In the genomic region with DNA sequence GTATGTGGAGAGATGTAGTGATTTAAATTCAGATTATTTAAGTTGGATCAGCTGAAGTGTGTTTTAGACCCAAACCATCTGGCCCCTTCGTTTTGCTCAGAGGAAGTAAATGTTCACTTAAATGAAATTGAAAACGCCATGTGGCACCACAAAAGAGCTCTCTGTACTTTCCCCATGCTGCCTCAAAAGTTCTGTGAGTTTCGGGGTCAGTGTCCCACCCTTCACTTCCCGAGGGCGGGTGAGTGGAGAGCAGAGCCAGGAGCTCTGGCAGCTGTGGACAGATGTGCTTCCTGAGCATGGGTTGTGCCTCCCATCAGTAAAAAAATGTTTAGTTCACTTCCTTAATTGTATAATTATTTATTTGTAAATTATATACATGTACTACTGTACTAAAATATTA, we compare ENCODE assay signal across 16 cellular contexts. TPM values are rescaled to one million over a fixed set of nuclear protein-coding genes. Genes with fewer than 3 reads are reported as not detected.
DNase-seq lines count a peak whose midpoint lies in the region; ATAC-seq and TF ChIP-seq lines count a peak whose summit lies in the region.
"Had no signal": no experiment of that assay in that cellular context is flagged by ENCODE, and none has a peak within 500 bp of the region (broad histone marks: within the 10 kb centered on the region; RNA-seq: fewer than 3 reads in every experiment).

No MANE protein-coding gene starts in this region.

- no peaks in the 10 kb centered on the region for H3K4me1 ChIP-seq in MM.1S (ENCODE audit: low read length)

- no peak overlapping the region for H3K4me3 ChIP-seq in MM.1S (ENCODE audit: low read length)

- POLR2A ChIA-PET in activated naive CD8-positive, alpha-beta T cell treated with anti-CD3 and anti-CD28 coated beads, Interleukin-2, amount 10 ng/mL, durations not matched to agents 7 days and 5 days (lab: Charles Lee): interaction anchor here (0.6 kb wide), 1 partner anchor 205 kb away, joined by 3 read pairs; no protein-coding TSS in a partner anchor

- no peak overlapping the region for H3K27ac Mint-ChIP-seq in activated naive CD8-positive, alpha-beta T cell treated with anti-CD3 and anti-CD28 coated beads, Interleukin-2, amount 10 ng/mL, durations not matched to agents 7 days and 5 days
- no peak overlapping the region for H3K27ac Mint-ChIP-seq in activated naive CD8-positive, alpha-beta T cell treated with anti-CD3 and anti-CD28 coated beads, Interleukin-2, amount 50 U/mL, for 24 hours

- no peak overlapping the region for H3K4me2 ChIP-seq in MM.1S (ENCODE audit: low read depth, low read length)
- H3K4me2 ChIP-seq: KMS-11 had no signal

- TF ChIP-seq CTCF in GM13977 (IDR thresholded peaks at IDR 0.05; ENCODE audit: extremely low read depth, insufficient read depth, missing control alignments): no peak
- TF ChIP-seq CTCF in MM.1S (IDR thresholded peaks at IDR 0.05; ENCODE audit: low read length): no peak

- no peak overlapping the region for H3K4me3 Mint-ChIP-seq in activated naive CD8-positive, alpha-beta T cell treated with anti-CD3 and anti-CD28 coated beads, Interleukin-2, amount 10 ng/mL, durations not matched to agents 7 days and 5 days
- no peak overlapping the region for H3K4me3 Mint-ChIP-seq in activated naive CD8-positive, alpha-beta T cell treated with anti-CD3 and anti-CD28 coated beads, Interleukin-2, amount 50 U/mL, for 24 hours

- H3K9me2 ChIP-seq in MM.1S (replicated peaks; ENCODE audit: insufficient read depth, low read length): no peaks in the 10 kb centered on the region

- no peak overlapping the region for H3K9ac ChIP-seq in MM.1S (ENCODE audit: low read length)
- H3K9ac ChIP-seq: KMS-11 had no signal

- no peaks in the 10 kb centered on the region for H3K36me3 ChIP-seq in MM.1S (replicated peaks; ENCODE audit: insufficient read depth, low read length)

- no peak overlapping the region for H3K27ac ChIP-seq in MM.1S (ENCODE audit: low read length)
- H3K27ac ChIP-seq: 22Rv1, C4-2B, HL-60, KMS-11, RWPE1 had no signal

- H3K27me3 Mint-ChIP-seq in activated naive CD8-positive, alpha-beta T cell treated with anti-CD3 and anti-CD28 coated beads, Interleukin-2, amount 10 ng/mL, durations not matched to agents 7 days and 5 days: peaks cover 27% of the 10 kb centered on the region
- peaks cover 24% of the 10 kb centered on the region for H3K27me3 Mint-ChIP-seq in activated naive CD8-positive, alpha-beta T cell treated with anti-CD3 and anti-CD28 coated beads, Interleukin-2, amount 50 U/mL, for 24 hours

- H3K9me3 ChIP-seq in MM.1S (replicated peaks; ENCODE audit: insufficient read depth, low read length): no peaks in the 10 kb centered on the region

- DNase-seq in activated naive CD8-positive, alpha-beta T cell treated with anti-CD3 and anti-CD28 coated beads, Interleukin-2, amount 10 ng/mL, durations not matched to agents 7 days and 5 days: peak; percentile 10
- DNase-seq in activated naive CD8-positive, alpha-beta T cell treated with anti-CD3 and anti-CD28 coated beads, Interleukin-2, amount 50 U/mL, for 24 hours: no peak
- DNase-seq in GM13977 (ENCODE audit: low spot score) (peak; percentile 69), MM.1S (peak; percentile 10), DMS153 (lab: John Stamatoyannopoulos, UW) (no peak), left lobe of liver (ENCODE audit: low spot score) (no peak)
- DNase-seq in stimulated activated CD4-positive, alpha-beta T cell treated with anti-CD3 and anti-CD28 coated beads, Interleukin-15, amount 100 ng/mL, for 24 hours: no peak
- DNase-seq: NCI-H1417 treated with DMSO at 0.1 percent for 48 hours, NCI-H510A had no signal

- H3K4me1 Mint-ChIP-seq in activated naive CD8-positive, alpha-beta T cell treated with anti-CD3 and anti-CD28 coated beads, Interleukin-2, amount 10 ng/mL, durations not matched to agents 7 days and 5 days: peaks cover 9% of the 10 kb centered on the region
- H3K4me1 Mint-ChIP-seq in activated naive CD8-positive, alpha-beta T cell treated with anti-CD3 and anti-CD28 coated beads, Interleukin-2, amount 50 U/mL, for 24 hours: peaks cover 7% of the 10 kb centered on the region

- no peaks in the 10 kb centered on the region for H3F3A ChIP-seq in MM.1S (ENCODE audit: insufficient read depth, low read length)

- H4K20me1 ChIP-seq in MM.1S (ENCODE audit: insufficient read depth, low read length): no peaks in the 10 kb centered on the region

- H3K27me3 ChIP-seq in MM.1S (replicated peaks; ENCODE audit: insufficient read depth, low read length): peaks cover 47% of the 10 kb centered on the region

- H3K36me3 Mint-ChIP-seq in activated naive CD8-positive, alpha-beta T cell treated with anti-CD3 and anti-CD28 coated beads, Interleukin-2, amount 10 ng/mL, durations not matched to agents 7 days and 5 days: no peaks in the 10 kb centered on the region
- H3K36me3 Mint-ChIP-seq in activated naive CD8-positive, alpha-beta T cell treated with anti-CD3 and anti-CD28 coated beads, Interleukin-2, amount 50 U/mL, for 24 hours (ENCODE audit: low read depth): no peaks in the 10 kb centered on the region
- H3K36me3 Mint-ChIP-seq: IgD-negative memory B cell had no signal

- no peak for ATAC-seq in activated naive CD8-positive, alpha-beta T cell treated with anti-CD3 and anti-CD28 coated beads, Interleukin-2, amount 10 ng/mL, durations not matched to agents 7 days and 5 days (ENCODE audit: low read depth)
- ATAC-seq in activated naive CD8-positive, alpha-beta T cell treated with anti-CD3 and anti-CD28 coated beads, Interleukin-2, amount 50 U/mL, for 24 hours: no peak
- no peak for ATAC-seq in left lobe of liver

- no peaks in the 10 kb centered on the region for H3K79me2 ChIP-seq in MM.1S (ENCODE audit: low read length)

- in situ Hi-C loops in GM13977 (cut with MboI; ENCODE audit: low pct_unique_long_range_greater_than_20kb, low sequenced_read_pairs, unreplicated experiment): no loop called here

- no peak overlapping the region for H2AFZ ChIP-seq in MM.1S (ENCODE audit: low read length)

- H3K9me3 Mint-ChIP-seq in activated naive CD8-positive, alpha-beta T cell treated with anti-CD3 and anti-CD28 coated beads, Interleukin-2, amount 10 ng/mL, durations not matched to agents 7 days and 5 days: no peaks in the 10 kb centered on the region
- no peaks in the 10 kb centered on the region for H3K9me3 Mint-ChIP-seq in activated naive CD8-positive, alpha-beta T cell treated with anti-CD3 and anti-CD28 coated beads, Interleukin-2, amount 50 U/mL, for 24 hours
- H3K9me3 Mint-ChIP-seq: IgD-negative memory B cell had no signal

RNA-seq across cellular contexts. Expression of gene PSD2, which starts 48.4 kb away (rescaled TPM):
- under 1 TPM; 0.08 to 0.09 TPM for total RNA-seq in activated naive CD8-positive, alpha-beta T cell treated with anti-CD3 and anti-CD28 coated beads, Interleukin-2, amount 10 ng/mL, durations not matched to agents 7 days and 5 days
- total RNA-seq in left lobe of liver: 0.08 TPM
- total RNA-seq: Calu3 had no signal

Comparison
In these comparisons a context has a peak if more than half of its experiments do, and no peak if none do; other contexts are left out.
1. DNase-seq: peak in activated naive CD8-positive, alpha-beta T cell treated with anti-CD3 and anti-CD28 coated beads, Interleukin-2, amount 10 ng/mL, durations not matched to agents 7 days and 5 days (single experiment), GM13977 (single experiment) and MM.1S (single experiment); none in activated naive CD8-positive, alpha-beta T cell treated with anti-CD3 and anti-CD28 coated beads, Interleukin-2, amount 50 U/mL, for 24 hours (single experiment), DMS153 (single experiment), stimulated activated CD4-positive, alpha-beta T cell treated with anti-CD3 and anti-CD28 coated beads, Interleukin-15, amount 100 ng/mL, for 24 hours (single experiment) and left lobe of liver (single experiment).